In genomic region chr1:42035205-42035829, GRCh38 we compare ENCODE assay signal across 8 cellular contexts.
A peak's percentile ranks its signal among the peaks of the same experiment; 100 is the strongest.
DNase-seq lines count a peak whose midpoint lies in the region; ATAC-seq and TF ChIP-seq lines count a peak whose summit lies in the region.

No MANE protein-coding gene starts in this region.

- H3K9ac ChIP-seq in mucosa of rectum (ENCODE audit: low read depth in 1 of 2, low read length in 2 of 2): peak overlapping the region; percentile 56 to 75

- H3K9me3 ChIP-seq in mucosa of rectum (ENCODE audit: control insufficient read depth in 2 of 2, low read length in 2 of 2): no peaks in the 10 kb centered on the region

- peak; percentile 76 for DNase-seq in Ammon's horn (ENCODE audit: low spot score)
- DNase-seq in NCI-H128 (lab: John Stamatoyannopoulos, UW; ENCODE audit: unreplicated experiment): peak; percentile 42
- DNase-seq in epithelial cell of proximal tubule (ENCODE audit: low read depth): no peak
- DNase-seq in substantia nigra (lab: John Stamatoyannopoulos, UW): peak in 46 of 49 donors; percentile 41 to 91 (median 78)

- H3K27ac ChIP-seq in VCaP: peak overlapping the region; percentile 77
- H3K27ac ChIP-seq in mucosa of rectum (ENCODE audit: low read depth in 2 of 2, low read length in 2 of 2): peak overlapping the region in 1 of 2 donors; percentile 16
- H3K27ac ChIP-seq in substantia nigra (ENCODE audit: low read depth, low read length, poor library complexity, severe bottlenecking): peak overlapping the region; percentile 67

- ATAC-seq in GM18499 (IDR thresholded peaks at IDR 0.05; ENCODE audit: insufficient read depth, unreplicated experiment): peak; percentile 34
- ATAC-seq in HG02840 (IDR thresholded peaks at IDR 0.05; ENCODE audit: low FRiP score, unreplicated experiment): peak; percentile 65

- TF ChIP-seq CTCF in VCaP (conservative IDR thresholded peaks at IDR 0.05) (peak; percentile 75), epithelial cell of proximal tubule (conservative IDR thresholded peaks at IDR 0.05; ENCODE audit: low read depth, low read length) (peak; percentile 27)

- H3K4me3 ChIP-seq in epithelial cell of proximal tubule (ENCODE audit: low read depth, low read length) (peak overlapping the region; percentile 96), mucosa of rectum (ENCODE audit: low read length in 2 of 2) (peak overlapping the region; percentile 78 to 84)

- H3K36me3 ChIP-seq in mucosa of rectum (ENCODE audit: control insufficient read depth in 2 of 2, insufficient read depth in 2 of 2, low read length in 2 of 2): no peaks in the 10 kb centered on the region

- peaks cover 7 to 17% of the 10 kb centered on the region in 2 donors for H3K4me1 ChIP-seq in mucosa of rectum (ENCODE audit: control insufficient read depth in 2 of 2, insufficient read depth in 2 of 2, low read length in 2 of 2)

- peaks cover 0 to 2% of the 10 kb centered on the region in 2 donors for H3K27me3 ChIP-seq in mucosa of rectum (ENCODE audit: control insufficient read depth in 2 of 2, insufficient read depth in 2 of 2, low read length in 2 of 2)
